ENCODE assay signal across 1 cellular context in genomic region chr14:77375164-77375950, GRCh38.
TF ChIP-seq lines count a peak whose summit lies in the region.

No MANE protein-coding gene starts in this region.

TF ChIP-seq in A549, 52 proteins besides CTCF, POLR2A, EP300 and RAD21 (continued from another document):
- TF ChIP-seq REST (IDR thresholded peaks at IDR 0.05), result no peak
- TF ChIP-seq E2F6 (IDR thresholded peaks at IDR 0.05; ENCODE audit: borderline replicate concordance, low read depth), result no peak
- TF ChIP-seq MYC (IDR thresholded peaks at IDR 0.05; ENCODE audit: borderline replicate concordance, low read length), result no peak
- TF ChIP-seq ZC3H11A (IDR thresholded peaks at IDR 0.05), result no peak
- TF ChIP-seq POLR2AphosphoS2 (conservative IDR thresholded peaks at IDR 0.05; ENCODE audit: low read length), result no peak
- no peak for TF ChIP-seq RARB (CRISPR knock-in tag; IDR thresholded peaks at IDR 0.05)
- no peak for TF ChIP-seq HES2 (IDR thresholded peaks at IDR 0.05)
- TF ChIP-seq MAX (IDR thresholded peaks at IDR 0.05), result no peak
- TF ChIP-seq SMC3 (IDR thresholded peaks at IDR 0.05), result no peak
